Comparison of ENCODE assay signal across 18 cellular contexts in the genomic region with DNA sequence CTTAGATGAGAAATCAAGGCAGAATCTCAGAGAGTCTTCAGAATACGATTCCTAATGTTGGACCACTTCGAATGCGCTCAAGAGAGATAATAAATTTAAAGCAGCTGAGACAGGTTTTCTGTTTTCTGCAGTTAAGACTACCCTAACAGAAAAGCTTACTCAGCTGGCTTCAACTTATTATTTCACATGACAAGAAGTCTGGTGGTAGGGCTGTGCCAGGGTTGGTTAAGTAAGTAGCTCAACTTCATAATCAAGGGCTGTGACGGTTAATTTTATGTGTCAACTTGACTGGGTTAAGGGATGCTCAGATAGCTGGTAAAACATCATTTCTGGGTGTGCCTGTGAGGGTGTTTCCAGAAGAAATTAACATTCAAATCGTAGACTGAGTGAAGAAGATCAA. TPM values are rescaled to one million over a fixed set of nuclear protein-coding genes. Genes with fewer than 3 reads are reported as not detected.
DNase-seq lines count a peak whose midpoint lies in the region; ATAC-seq and TF ChIP-seq lines count a peak whose summit lies in the region.
"Had no signal": no experiment of that assay in that cellular context is flagged by ENCODE, and none has a peak within 500 bp of the region (broad histone marks: within the 10 kb centered on the region; RNA-seq: fewer than 3 reads in every experiment).

No MANE protein-coding gene starts in this region.

- no peaks in the 10 kb centered on the region for H3K27me3 ChIP-seq in CD4-positive, alpha-beta T cell (ENCODE audit: control insufficient read depth, insufficient read depth, low read length)
- no peaks in the 10 kb centered on the region for H3K27me3 ChIP-seq in CD4-positive, alpha-beta memory T cell (ENCODE audit: insufficient read depth, low read length)
- H3K27me3 ChIP-seq in foreskin keratinocyte: peaks cover 18% of the 10 kb centered on the region

- no peak overlapping the region for H3K27ac ChIP-seq in CD4-positive, alpha-beta T cell (ENCODE audit: low read depth, low read length)
- peak overlapping the region; percentile 59 for H3K27ac ChIP-seq in CD4-positive, alpha-beta memory T cell (ENCODE audit: low read depth, low read length)
- no peak overlapping the region for H3K27ac ChIP-seq in foreskin keratinocyte

- POLR2A ChIA-PET in CD4-positive, alpha-beta T cell (lab: Charles Lee): interaction anchor here (1.2 to 5.5 kb wide), 4 partner anchors 8 to 185 kb away, joined by 3 to 87 read pairs (median 56); partner anchors contain the start of genes ARSK, RFESD and SKIC3
- POLR2A ChIA-PET in CD4-positive, alpha-beta memory T cell (lab: Charles Lee; ENCODE audit: partially characterized antibody): interaction anchor here (4.3 to 5.8 kb wide), 3 partner anchors 8 to 68 kb away, joined by 62 to 110 read pairs (median 87); partner anchors contain the start of genes ARSK, RFESD and SKIC3

- H3K4me3 ChIP-seq in CD4-positive, alpha-beta memory T cell (ENCODE audit: low read length in 2 of 2): no peak overlapping the region
- H3K4me3 ChIP-seq: GM23338 had no signal

- no peak for ATAC-seq in CD4-positive, alpha-beta T cell (ENCODE audit: poor library complexity)
- ATAC-seq in T-helper 17 cell (no peak), HG03280 (IDR thresholded peaks at IDR 0.05; ENCODE audit: unreplicated experiment) (no peak), foreskin keratinocyte (no peak)
- no peak for ATAC-seq in activated CD4-positive, CD25-positive, alpha-beta regulatory T cell treated with anti-CD3 and anti-CD28 coated beads, Interleukin-2, amount 50 U/mL, for 24 hours
- ATAC-seq: GM23338, HCT116 had no signal

- CTCF ChIA-PET in CD4-positive, alpha-beta T cell (lab: Charles Lee): no interaction called here
- CTCF ChIA-PET in CD4-positive, alpha-beta memory T cell (lab: Charles Lee; ENCODE audit: partially characterized antibody): interaction anchor here (1.1 to 7.7 kb wide), 5 partner anchors 8 to 158 kb away, joined by 3 to 89 read pairs (median 12); partner anchors contain the start of genes ARSK, RFESD and SKIC3

- intact Hi-C loops in CD4-positive, alpha-beta T cell (cut with DNase I, micrococcal nuclease): no loop called here
- intact Hi-C loops in CD4-positive, alpha-beta memory T cell (cut with micrococcal nuclease): loop anchor here (5.0 kb wide), 1 partner anchor 339 kb away; the partner anchor contains the start of gene ELL2

- no peak for TF ChIP-seq CTCF in CD4-positive, alpha-beta T cell (IDR thresholded peaks at IDR 0.05)
- TF ChIP-seq CTCF in foreskin keratinocyte (conservative IDR thresholded peaks at IDR 0.05): no peak

- DNase-seq in CD4-positive, alpha-beta T cell: no peak
- no peak for DNase-seq in CD4-positive, alpha-beta memory T cell
- DNase-seq in T-helper 17 cell: no peak
- DNase-seq in foreskin keratinocyte: no peak
- DNase-seq: C1 segment of cervical spinal cord; CD8-positive, alpha-beta memory T cell; DMS 273 treated with DMSO at 0.1 percent for 48 hours; DMS79; GF-D8; H9 had no signal

- H3K4me1 Mint-ChIP-seq in CD4-positive, alpha-beta T cell (ENCODE audit: low read depth): peaks cover 54% of the 10 kb centered on the region
- H3K4me1 Mint-ChIP-seq in CD4-positive, alpha-beta memory T cell: peaks cover 37 to 57% (median 44%) of the 10 kb centered on the region in 4 donors
- H3K4me1 Mint-ChIP-seq in T-helper 17 cell: peaks cover 38% of the 10 kb centered on the region

- H3K4me1 ChIP-seq in CD4-positive, alpha-beta memory T cell (ENCODE audit: insufficient read depth, low read length): peaks cover 57% of the 10 kb centered on the region
- H3K4me1 ChIP-seq in foreskin keratinocyte: peaks cover 6% of the 10 kb centered on the region

- no peaks in the 10 kb centered on the region for H3K9me3 ChIP-seq in CD4-positive, alpha-beta T cell (ENCODE audit: control insufficient read depth, low read length)
- H3K9me3 ChIP-seq in CD4-positive, alpha-beta memory T cell (ENCODE audit: control insufficient read depth in 1 of 2, low read length in 2 of 2): no peaks in the 10 kb centered on the region
- no peaks in the 10 kb centered on the region for H3K9me3 ChIP-seq in T-helper 17 cell (ENCODE audit: control insufficient read depth, low read length, poor library complexity, severe bottlenecking)

- no peaks in the 10 kb centered on the region for H3K27me3 Mint-ChIP-seq in CD4-positive, alpha-beta T cell
- H3K27me3 Mint-ChIP-seq in CD4-positive, alpha-beta memory T cell: no peaks in the 10 kb centered on the region
- no peaks in the 10 kb centered on the region for H3K27me3 Mint-ChIP-seq in T-helper 17 cell

- no peaks in the 10 kb centered on the region for H3K9me3 Mint-ChIP-seq in CD4-positive, alpha-beta T cell
- peaks cover 0 to 2% (median 0%) of the 10 kb centered on the region in 8 donors for H3K9me3 Mint-ChIP-seq in CD4-positive, alpha-beta memory T cell
- H3K9me3 Mint-ChIP-seq: CD8-positive, alpha-beta memory T cell had no signal

- no peak overlapping the region for H3K4me3 Mint-ChIP-seq in CD4-positive, alpha-beta T cell
- peak overlapping the region in 3 of 8 donors; percentile 27 to 59 (median 51) for H3K4me3 Mint-ChIP-seq in CD4-positive, alpha-beta memory T cell
- H3K4me3 Mint-ChIP-seq in T-helper 17 cell: no peak overlapping the region
- H3K4me3 Mint-ChIP-seq: GM23338, H9 had no signal

- peak overlapping the region; percentile 68 for H3K27ac Mint-ChIP-seq in CD4-positive, alpha-beta T cell
- H3K27ac Mint-ChIP-seq in CD4-positive, alpha-beta memory T cell: peak overlapping the region; percentile 58 to 95 (median 85)
- H3K27ac Mint-ChIP-seq in T-helper 17 cell: peak overlapping the region; percentile 91
- H3K27ac Mint-ChIP-seq: GM23338, H9 had no signal

- H3K36me3 ChIP-seq in CD4-positive, alpha-beta memory T cell (ENCODE audit: insufficient read depth, low read length): no peaks in the 10 kb centered on the region

- no peaks in the 10 kb centered on the region for H3K36me3 Mint-ChIP-seq in CD4-positive, alpha-beta T cell (ENCODE audit: low read depth)
- H3K36me3 Mint-ChIP-seq in CD4-positive, alpha-beta memory T cell: peaks cover 0 to 3% of the 10 kb centered on the region in 2 donors
- no peaks in the 10 kb centered on the region for H3K36me3 Mint-ChIP-seq in T-helper 17 cell (ENCODE audit: low read depth)

RNA-seq across cellular contexts. Expression of gene GPR150, which starts 3.8 kb away (rescaled TPM):
- under 1 TPM; 0.60 to 0.75 TPM for total RNA-seq in CD4-positive, alpha-beta T cell
- 1 to 10 TPM; 1.5 to 2.4 TPM for total RNA-seq in CD4-positive, alpha-beta memory T cell
- polyA plus RNA-seq in CD4-positive, alpha-beta memory T cell: 1 to 10 TPM; 3.1 to 6.1 TPM
- 1 to 10 TPM; 1.8 to 2.5 TPM for total RNA-seq in T-helper 17 cell
- 0.07 TPM in 1 of 2 replicates, not detected in the other for total RNA-seq in foreskin keratinocyte
- polyA plus RNA-seq in foreskin keratinocyte: 0.14 and 0.17 TPM in 2 replicates
- total RNA-seq: A172, G401, H4, H9 had no signal

RNA-seq across cellular contexts. Expression of gene RFESD, which starts 22.9 kb away (rescaled TPM):
- total RNA-seq in CD4-positive, alpha-beta T cell: 1 to 10 TPM; 1.3 to 1.5 TPM
- total RNA-seq in CD4-positive, alpha-beta memory T cell: 1 to 10 TPM; 9.1 to 9.3 TPM
- 10 to 100 TPM in 1 of 2 donors, 1 to 10 TPM in 1; 9.9 to 11.8 TPM for polyA plus RNA-seq in CD4-positive, alpha-beta memory T cell
- 1 to 10 TPM; 2.8 to 2.9 TPM for total RNA-seq in T-helper 17 cell
- total RNA-seq in foreskin keratinocyte: 2.4 and 2.6 TPM in 2 replicates
- 3.1 TPM in 2 replicates for polyA plus RNA-seq in foreskin keratinocyte

RNA-seq across cellular contexts. Expression of gene SPATA9, which starts 59.1 kb away (rescaled TPM):
- not detected for total RNA-seq in CD4-positive, alpha-beta T cell
- total RNA-seq in CD4-positive, alpha-beta memory T cell: not detected
- polyA plus RNA-seq in CD4-positive, alpha-beta memory T cell: under 1 TPM in 1 of 2 donors, not detected in 1; 0.09 TPM
- not detected for total RNA-seq in T-helper 17 cell
- not detected in 2 replicates for total RNA-seq in foreskin keratinocyte
- polyA plus RNA-seq in foreskin keratinocyte: not detected in 2 replicates
- total RNA-seq: A172; A673; CD8-positive, alpha-beta memory T cell; G401; GM23338; H9 had no signal
- polyA plus RNA-seq: CD8-positive, alpha-beta memory T cell; GM23338 had no signal
